Comparison of ENCODE assay signal across 11 cellular contexts in the genomic region with DNA sequence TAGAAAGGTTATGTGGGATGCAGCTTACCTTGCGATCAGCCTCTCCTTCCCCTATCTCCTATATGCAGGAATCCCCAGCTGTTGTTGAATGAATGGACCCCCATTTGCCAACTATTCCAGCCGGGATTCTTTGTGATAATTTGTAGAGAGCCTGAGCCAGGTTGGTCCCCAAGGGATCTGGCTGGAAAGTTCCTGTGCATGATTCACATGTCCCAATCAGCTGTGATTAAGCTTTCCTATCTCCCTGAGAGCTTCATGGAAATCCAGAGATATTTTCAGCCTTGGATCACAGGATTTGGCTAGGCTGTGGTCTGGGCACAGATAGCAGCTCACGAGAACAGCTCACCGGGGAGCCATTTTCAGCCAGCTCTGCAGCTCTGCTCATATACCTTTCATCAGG.
DNase-seq lines count a peak whose midpoint lies in the region; ATAC-seq, FAIRE-seq and TF ChIP-seq lines count a peak whose summit lies in the region.
"Had no signal": no experiment of that assay in that cellular context is flagged by ENCODE, and none has a peak within 500 bp of the region (broad histone marks: within the 10 kb centered on the region; RNA-seq: fewer than 3 reads in every experiment).

No MANE protein-coding gene starts in this region.

- H3K79me2 ChIP-seq in hepatocyte, result no peaks in the 10 kb centered on the region

- no peak overlapping the region for H2AFZ ChIP-seq in hepatocyte

- TF ChIP-seq CTCF in body of pancreas (IDR thresholded peaks at IDR 0.05) (no peak), hepatocyte (IDR thresholded peaks at IDR 0.05; ENCODE audit: poor library complexity) (no peak)

- 42 to 66% methylated on average over 4 of the region's 4 CpGs for WGBS in body of pancreas, 2 donors
- 67% methylated on average over 4 of the region's 4 CpGs for WGBS in hepatocyte (ENCODE audit: low lambda C conversion rate, missing lambda C conversion rate)

- H3K36me3 ChIP-seq in body of pancreas (replicated peaks in 1 of 2; ENCODE audit: insufficient read depth in 1 of 2, low read depth in 2 of 2) (no peaks in the 10 kb centered on the region), hepatocyte (replicated peaks; ENCODE audit: insufficient read depth, low read depth) (no peaks in the 10 kb centered on the region), skeletal muscle tissue (ENCODE audit: control insufficient read depth in 3 of 3, insufficient read depth in 3 of 3, low read length in 3 of 3) (no peaks in the 10 kb centered on the region)

- H3K4me1 ChIP-seq in body of pancreas (peaks cover 5% of the 10 kb centered on the region), hepatocyte (ENCODE audit: insufficient read depth) (peaks cover 15% of the 10 kb centered on the region), skeletal muscle tissue (ENCODE audit: control insufficient read depth in 3 of 3, insufficient read depth in 3 of 3, low read length in 3 of 3) (peaks cover 14 to 18% (median 17%) of the 10 kb centered on the region in 3 donors)

- no peak overlapping the region for H3K9ac ChIP-seq in skeletal muscle tissue (ENCODE audit: low read depth in 1 of 3, low read length in 3 of 3)

- H4K20me1 ChIP-seq in hepatocyte (ENCODE audit: insufficient read depth, poor library complexity, severe bottlenecking), result no peaks in the 10 kb centered on the region

- no peak overlapping the region for H3K4me2 ChIP-seq in hepatocyte

- H3K27me3 ChIP-seq in body of pancreas (no peaks in the 10 kb centered on the region), hepatocyte (no peaks in the 10 kb centered on the region), skeletal muscle tissue (ENCODE audit: control insufficient read depth in 3 of 3, insufficient read depth in 3 of 3, low read length in 3 of 3) (no peaks in the 10 kb centered on the region)

- ATAC-seq in body of pancreas, result peak; percentile 58
- ATAC-seq in HG02642 (IDR thresholded peaks at IDR 0.05; ENCODE audit: poor library complexity, unreplicated experiment), result no peak
- ATAC-seq in GM21360 (IDR thresholded peaks at IDR 0.05; ENCODE audit: unreplicated experiment), result no peak
- ATAC-seq: naive thymus-derived CD8-positive, alpha-beta T cell had no signal

- H3K9me3 ChIP-seq in body of pancreas (no peaks in the 10 kb centered on the region), hepatocyte (ENCODE audit: low read depth) (peaks cover 1% of the 10 kb centered on the region), skeletal muscle tissue (ENCODE audit: control insufficient read depth in 3 of 3, low read length in 3 of 3) (no peaks in the 10 kb centered on the region)

- TF ChIP-seq POLR2A in H54 (IDR thresholded peaks at IDR 0.05; ENCODE audit: low read depth, low read length) (no peak), body of pancreas (IDR thresholded peaks at IDR 0.05) (no peak)

- intact Hi-C loops in body of pancreas (cut with DNase I), result no loop called here

- H3K4me3 ChIP-seq in body of pancreas, result no peak overlapping the region
- no peak overlapping the region for H3K4me3 ChIP-seq in hepatocyte
- no peak overlapping the region for H3K4me3 ChIP-seq in skeletal muscle tissue (ENCODE audit: low read length in 3 of 3)

- FAIRE-seq in H54 (lab: Jason Lieb, UNC), result no peak

- peak; percentile 35 for DNase-seq in H54 (ENCODE audit: insufficient read length, low spot score)
- peak; percentile 20 to 50 (median 29) for DNase-seq in body of pancreas
- peak; percentile 50 for DNase-seq in hepatocyte (ENCODE audit: low spot score)
- no peak for DNase-seq in NK-92 (lab: John Stamatoyannopoulos, UW; ENCODE audit: unreplicated experiment)
- DNase-seq in activated T-cell treated with anti-CD3 and anti-CD28 coated beads, Interleukin-2, amount 50 U/mL, for 48 hours, result no peak
- DNase-seq: activated CD4-positive, alpha-beta memory T cell treated with anti-CD3 and anti-CD28 coated beads for 36 hours; naive thymus-derived CD8-positive, alpha-beta T cell; NCI-H82 had no signal

- H3K27ac ChIP-seq in body of pancreas (peak overlapping the region in 1 of 4 donors; percentile 26), hepatocyte (no peak overlapping the region), skeletal muscle tissue (ENCODE audit: low read depth, low read length) (peak overlapping the region; percentile 28)

- H3K9me2 ChIP-seq in hepatocyte (replicated peaks; ENCODE audit: insufficient read depth), result no peaks in the 10 kb centered on the region

Comparison
In these comparisons a context has a peak if more than half of its experiments do, and no peak if none do; other contexts are left out.
1. DNase-seq: peak in H54 (single experiment), body of pancreas (4 of 4) and hepatocyte (single experiment); none in NK-92 (single experiment) and activated T-cell treated with anti-CD3 and anti-CD28 coated beads, Interleukin-2, amount 50 U/mL, for 48 hours (0 of 2).